7 cellular contexts compared by ENCODE assay signal in the genomic region with DNA sequence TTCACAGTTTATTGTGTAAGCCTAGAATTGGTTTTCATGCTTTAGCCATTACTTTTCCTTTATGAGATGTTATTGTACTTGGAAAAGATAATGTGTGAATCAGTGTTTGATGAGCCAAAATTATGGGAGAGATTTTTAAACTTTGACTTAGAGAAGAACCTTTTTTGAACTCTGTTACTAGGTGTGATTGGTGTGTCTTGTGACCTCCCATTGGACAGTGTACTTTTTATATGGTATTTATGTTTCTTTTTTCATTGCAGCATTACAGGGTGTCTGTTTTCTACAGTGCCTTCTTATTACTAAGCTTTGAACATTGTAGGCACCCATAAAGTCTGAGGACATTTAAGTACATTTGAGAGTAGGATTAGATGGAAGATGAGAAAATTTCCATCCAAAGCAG.
"Had no signal": no experiment of that assay in that cellular context is flagged by ENCODE, and none has a peak within 500 bp of the region (broad histone marks: within the 10 kb centered on the region; RNA-seq: fewer than 3 reads in every experiment).

No MANE protein-coding gene starts in this region.

- ATAC-seq: HCT116 had no signal

- DNase-seq: GM23248, GOT3, H7, HFFc6 had no signal

- H2AFZ ChIP-seq: GM23248 had no signal

- H3K4me3 ChIP-seq: GM23248, HAP-1 had no signal

- H3K4me1 ChIP-seq: HAP-1 had no signal

- H3K9me3 ChIP-seq: HAP-1 had no signal

- FAIRE-seq: HTR-8/SVneo had no signal

- H3K9ac ChIP-seq: GM23248 had no signal

- H3K36me3 ChIP-seq: HAP-1 had no signal

- H3K27ac ChIP-seq: GM23248 had no signal
